In genomic region chr10:73886625-73887024, GRCh38 we compare ENCODE assay signal across 9 cellular contexts. TPM values are rescaled to one million over a fixed set of nuclear protein-coding genes. Genes with fewer than 3 reads are reported as not detected.
DNase-seq lines count a peak whose midpoint lies in the region; ATAC-seq and TF ChIP-seq lines count a peak whose summit lies in the region.
"Had no signal": no experiment of that assay in that cellular context is flagged by ENCODE, and none has a peak within 500 bp of the region (broad histone marks: within the 10 kb centered on the region; RNA-seq: fewer than 3 reads in every experiment).

No MANE protein-coding gene starts in this region.

- POLR2A ChIA-PET in activated CD8-positive, alpha-beta T cell treated with anti-CD3 and anti-CD28 coated beads for 36 hours (lab: Charles Lee) = interaction anchor here (1.0 kb wide), 1 partner anchor 72 kb away, joined by 4 read pairs; no protein-coding TSS in a partner anchor

- peak; percentile 10 for DNase-seq in AG20443 (ENCODE audit: low spot score)
- DNase-seq in RPMI7951 (ENCODE audit: low read depth) = peak; percentile 31
- no peak for DNase-seq in progenitor cell of endocrine pancreas (ENCODE audit: low spot score, unreplicated experiment)
- no peak for DNase-seq in activated CD4-positive, alpha-beta T cell treated with anti-CD3 and anti-CD28 coated beads for 1 hour
- DNase-seq in activated CD8-positive, alpha-beta T cell treated with anti-CD3 and anti-CD28 coated beads for 36 hours = no peak

- H3K27me3 ChIP-seq in esophagus (ENCODE audit: control insufficient read depth in 1 of 2, insufficient read depth in 2 of 2, low read length in 2 of 2) = no peaks in the 10 kb centered on the region

- peak overlapping the region; percentile 26 for H3K27ac Mint-ChIP-seq in progenitor cell of endocrine pancreas
- no peak overlapping the region for H3K27ac Mint-ChIP-seq in activated CD8-positive, alpha-beta T cell treated with anti-CD3 and anti-CD28 coated beads for 36 hours

- CTCF ChIA-PET in activated CD8-positive, alpha-beta T cell treated with anti-CD3 and anti-CD28 coated beads for 36 hours (lab: Charles Lee) = interaction anchor here (0.6 to 19.1 kb wide), 57 partner anchors 8 to 327 kb away, joined by 3 to 466 read pairs (median 5); partner anchors contain the start of gene PLAU

- TF ChIP-seq CTCF in progenitor cell of endocrine pancreas (IDR thresholded peaks at IDR 0.05; ENCODE audit: unreplicated experiment) = no peak
- no peak for TF ChIP-seq CTCF in activated CD8-positive, alpha-beta T cell treated with anti-CD3 and anti-CD28 coated beads for 36 hours (IDR thresholded peaks at IDR 0.05)

- H3K4me3 ChIP-seq in esophagus (ENCODE audit: low read depth in 1 of 2, low read length in 2 of 2) = no peak overlapping the region

- intact Hi-C loops in activated CD8-positive, alpha-beta T cell treated with anti-CD3 and anti-CD28 coated beads for 36 hours (cut with micrococcal nuclease) = loop anchor here (2.0 to 5.0 kb wide), 3 partner anchors 54 to 216 kb away; no protein-coding TSS in a partner anchor

- H3K27ac ChIP-seq in esophagus (ENCODE audit: low read depth in 2 of 2, low read length in 1 of 2) = peak overlapping the region; percentile 97 to 99

- no peak overlapping the region for H3K4me3 Mint-ChIP-seq in progenitor cell of endocrine pancreas (ENCODE audit: low read depth)
- no peak overlapping the region for H3K4me3 Mint-ChIP-seq in activated CD8-positive, alpha-beta T cell treated with anti-CD3 and anti-CD28 coated beads for 36 hours

- H3K36me3 ChIP-seq in esophagus (ENCODE audit: control insufficient read depth in 2 of 2, insufficient read depth in 2 of 2, low read length in 1 of 2) = no peaks in the 10 kb centered on the region

- 16 to 31% methylated on average over 1 of the region's 1 CpG for WGBS in esophagus, 2 donors

- peaks cover 8% of the 10 kb centered on the region for H3K27me3 Mint-ChIP-seq in progenitor cell of endocrine pancreas
- no peaks in the 10 kb centered on the region for H3K27me3 Mint-ChIP-seq in activated CD8-positive, alpha-beta T cell treated with anti-CD3 and anti-CD28 coated beads for 36 hours

- H3K36me3 Mint-ChIP-seq in progenitor cell of endocrine pancreas (ENCODE audit: insufficient read depth) = no peaks in the 10 kb centered on the region
- no peaks in the 10 kb centered on the region for H3K36me3 Mint-ChIP-seq in activated CD8-positive, alpha-beta T cell treated with anti-CD3 and anti-CD28 coated beads for 36 hours (ENCODE audit: low read depth)
- H3K36me3 Mint-ChIP-seq: CD4-positive, CD25-positive, alpha-beta regulatory T cell had no signal

- H3K9me3 Mint-ChIP-seq in progenitor cell of endocrine pancreas (ENCODE audit: low read depth) = no peaks in the 10 kb centered on the region
- no peaks in the 10 kb centered on the region for H3K9me3 Mint-ChIP-seq in activated CD8-positive, alpha-beta T cell treated with anti-CD3 and anti-CD28 coated beads for 36 hours
- H3K9me3 Mint-ChIP-seq: CD4-positive, CD25-positive, alpha-beta regulatory T cell had no signal

- H3K4me1 ChIP-seq in esophagus (ENCODE audit: control insufficient read depth in 2 of 2, insufficient read depth in 2 of 2, low read length in 1 of 2) = peaks cover 4 to 11% of the 10 kb centered on the region in 2 donors

- H3K9me3 ChIP-seq in esophagus (ENCODE audit: control insufficient read depth in 2 of 2, insufficient read depth in 1 of 2, low read depth in 1 of 2, low read length in 1 of 2) = no peaks in the 10 kb centered on the region

- ATAC-seq in HG03565 (IDR thresholded peaks at IDR 0.05; ENCODE audit: unreplicated experiment) (no peak), GM19397 (IDR thresholded peaks at IDR 0.05; ENCODE audit: unreplicated experiment) (no peak)
- ATAC-seq in activated CD8-positive, alpha-beta T cell treated with anti-CD3 and anti-CD28 coated beads for 36 hours = no peak

- peaks cover 17% of the 10 kb centered on the region for H3K4me1 Mint-ChIP-seq in progenitor cell of endocrine pancreas (ENCODE audit: low read depth)
- peaks cover 2% of the 10 kb centered on the region for H3K4me1 Mint-ChIP-seq in activated CD8-positive, alpha-beta T cell treated with anti-CD3 and anti-CD28 coated beads for 36 hours (ENCODE audit: low read depth)

RNA-seq across cellular contexts. Expression of gene CAMK2G, which starts 12.3 kb away (rescaled TPM):
- total RNA-seq in RPMI7951 (2014; rRNA removed; shearing (Covaris generic)) = 15.4 and 16.0 TPM in 2 replicates
- polyA plus RNA-seq in esophagus = 10 to 100 TPM; 16.1 to 25.3 TPM
- 20.8 and 24.5 TPM in 2 replicates for total RNA-seq in progenitor cell of endocrine pancreas
- total RNA-seq in activated CD8-positive, alpha-beta T cell treated with anti-CD3 and anti-CD28 coated beads for 36 hours = 10 to 100 TPM; 17.8 to 18.5 TPM

RNA-seq across cellular contexts. Expression of gene PLAU, which starts 24.3 kb away (rescaled TPM):
- 173 and 188 TPM in 2 replicates for total RNA-seq in RPMI7951 (2014; rRNA removed; shearing (Covaris generic))
- 10 to 100 TPM in 1 of 2 donors, 1 to 10 TPM in 1; 7.0 to 13.7 TPM for polyA plus RNA-seq in esophagus
- 0.38 and 0.93 TPM in 2 replicates for total RNA-seq in progenitor cell of endocrine pancreas
- total RNA-seq in activated CD8-positive, alpha-beta T cell treated with anti-CD3 and anti-CD28 coated beads for 36 hours = under 1 TPM; 0.41 to 0.47 TPM
- polyA plus RNA-seq: CD4-positive, CD25-positive, alpha-beta regulatory T cell had no signal

Comparison
In these comparisons a context has a peak if more than half of its experiments do, and no peak if none do; other contexts are left out.
1. DNase-seq: peak in AG20443 (single experiment) and RPMI7951 (single experiment); none in progenitor cell of endocrine pancreas (single experiment), activated CD4-positive, alpha-beta T cell treated with anti-CD3 and anti-CD28 coated beads for 1 hour (single experiment) and activated CD8-positive, alpha-beta T cell treated with anti-CD3 and anti-CD28 coated beads for 36 hours (single experiment).
2. RNA of gene PLAU, which starts 24.3 kb away (total RNA-seq): 173 to 188 TPM in RPMI7951; 0.41 to 0.47 TPM in activated CD8-positive, alpha-beta T cell treated with anti-CD3 and anti-CD28 coated beads for 36 hours and 0.38 to 0.93 TPM in progenitor cell of endocrine pancreas; every median in the first group is over 10 times any median in the second.